1 cellular context compared by ENCODE assay signal in the genomic region with DNA sequence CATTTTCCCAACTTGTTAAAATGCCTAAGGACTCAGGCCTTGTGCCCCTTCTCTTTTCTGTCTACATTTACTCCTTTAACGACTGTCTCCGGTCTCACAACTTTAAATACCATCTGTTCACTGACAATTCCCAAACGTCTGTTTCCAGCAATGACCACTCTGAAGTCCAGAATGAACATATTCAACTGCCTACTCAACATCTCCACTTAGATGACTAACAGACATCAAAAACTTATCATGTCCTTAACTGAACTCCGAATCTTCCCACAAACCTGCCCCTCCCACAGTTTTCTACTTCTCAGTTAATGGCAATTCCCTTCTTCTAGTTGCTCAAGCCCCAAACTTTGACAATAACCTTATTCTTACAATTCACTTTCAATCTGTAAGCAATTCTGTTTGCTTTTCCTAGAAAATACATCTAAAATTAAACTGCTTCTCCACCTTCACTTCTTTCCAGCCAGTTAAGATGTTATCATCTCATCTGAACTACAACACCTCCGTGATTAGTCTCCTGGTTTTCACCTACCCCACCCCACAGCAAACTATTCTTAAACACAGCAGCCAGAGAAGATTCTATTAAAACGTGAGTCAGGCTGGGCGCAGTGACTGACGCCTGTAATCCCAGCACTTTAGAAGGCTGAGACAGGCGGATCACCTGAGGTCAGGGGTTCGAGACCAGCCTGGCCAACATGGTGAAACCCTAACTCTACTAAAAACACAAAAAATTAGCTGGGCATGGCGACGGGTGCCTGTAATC.
TF ChIP-seq lines count a peak whose summit lies in the region.

No MANE protein-coding gene starts in this region.

TF ChIP-seq in SK-N-SH, 30 proteins besides CTCF, POLR2A, EP300 and RAD21 (continued from another document):
- TF ChIP-seq, protein P1, sequence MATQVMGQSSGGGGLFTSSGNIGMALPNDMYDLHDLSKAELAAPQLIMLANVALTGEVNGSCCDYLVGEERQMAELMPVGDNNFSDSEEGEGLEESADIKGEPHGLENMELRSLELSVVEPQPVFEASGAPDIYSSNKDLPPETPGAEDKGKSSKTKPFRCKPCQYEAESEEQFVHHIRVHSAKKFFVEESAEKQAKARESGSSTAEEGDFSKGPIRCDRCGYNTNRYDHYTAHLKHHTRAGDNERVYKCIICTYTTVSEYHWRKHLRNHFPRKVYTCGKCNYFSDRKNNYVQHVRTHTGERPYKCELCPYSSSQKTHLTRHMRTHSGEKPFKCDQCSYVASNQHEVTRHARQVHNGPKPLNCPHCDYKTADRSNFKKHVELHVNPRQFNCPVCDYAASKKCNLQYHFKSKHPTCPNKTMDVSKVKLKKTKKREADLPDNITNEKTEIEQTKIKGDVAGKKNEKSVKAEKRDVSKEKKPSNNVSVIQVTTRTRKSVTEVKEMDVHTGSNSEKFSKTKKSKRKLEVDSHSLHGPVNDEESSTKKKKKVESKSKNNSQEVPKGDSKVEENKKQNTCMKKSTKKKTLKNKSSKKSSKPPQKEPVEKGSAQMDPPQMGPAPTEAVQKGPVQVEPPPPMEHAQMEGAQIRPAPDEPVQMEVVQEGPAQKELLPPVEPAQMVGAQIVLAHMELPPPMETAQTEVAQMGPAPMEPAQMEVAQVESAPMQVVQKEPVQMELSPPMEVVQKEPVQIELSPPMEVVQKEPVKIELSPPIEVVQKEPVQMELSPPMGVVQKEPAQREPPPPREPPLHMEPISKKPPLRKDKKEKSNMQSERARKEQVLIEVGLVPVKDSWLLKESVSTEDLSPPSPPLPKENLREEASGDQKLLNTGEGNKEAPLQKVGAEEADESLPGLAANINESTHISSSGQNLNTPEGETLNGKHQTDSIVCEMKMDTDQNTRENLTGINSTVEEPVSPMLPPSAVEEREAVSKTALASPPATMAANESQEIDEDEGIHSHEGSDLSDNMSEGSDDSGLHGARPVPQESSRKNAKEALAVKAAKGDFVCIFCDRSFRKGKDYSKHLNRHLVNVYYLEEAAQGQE (IDR thresholded peaks at IDR 0.05; ENCODE audit: low read depth, low read length): no peak
